10 cellular contexts compared by ENCODE assay signal in genomic region chr2:223469270-223470057, GRCh38.
DNase-seq lines count a peak whose midpoint lies in the region; ATAC-seq and TF ChIP-seq lines count a peak whose summit lies in the region.
"Had no signal": no experiment of that assay in that cellular context is flagged by ENCODE, and none has a peak within 500 bp of the region (broad histone marks: within the 10 kb centered on the region; RNA-seq: fewer than 3 reads in every experiment).

No MANE protein-coding gene starts in this region.

- no peak overlapping the region for H3K9ac ChIP-seq in MM.1S (ENCODE audit: low read length)

- H3K4me3 Mint-ChIP-seq in naive thymus-derived CD8-positive, alpha-beta T cell = no peak overlapping the region
- H3K4me3 Mint-ChIP-seq: nephron had no signal

- intact Hi-C loops in Right ventricle myocardium superior (cut with DNase I) = no loop called here

- no peaks in the 10 kb centered on the region for H3K36me3 ChIP-seq in MM.1S (replicated peaks; ENCODE audit: insufficient read depth, low read length)

- H3K27me3 Mint-ChIP-seq in naive thymus-derived CD8-positive, alpha-beta T cell = peaks cover 0 to 8% (median 3%) of the 10 kb centered on the region in 5 donors

- DNase-seq in EL = peak; percentile 97
- DNase-seq in Right ventricle myocardium superior = peak; percentile 63
- DNase-seq in retina = peak; percentile 33
- DNase-seq in MM.1S = no peak
- DNase-seq in NCI-H2196 (lab: John Stamatoyannopoulos, UW; ENCODE audit: unreplicated experiment) = no peak
- DNase-seq in D341Med (ENCODE audit: low spot score) = no peak
- no peak for DNase-seq in naive thymus-derived CD8-positive, alpha-beta T cell

- ATAC-seq in SK-N-SH treated with all-trans-retinoic acid at 6 μM for 48 hours (peak; percentile 41; the same call in 1 of the 3 replicates), Right ventricle myocardium superior (ENCODE audit: poor library complexity) (peak; percentile 73)
- ATAC-seq in naive thymus-derived CD8-positive, alpha-beta T cell = no peak
- ATAC-seq: HepG2 had no signal

- no peak overlapping the region for H3K4me3 ChIP-seq in MM.1S (ENCODE audit: low read length)

- H3K4me2 ChIP-seq in MM.1S (ENCODE audit: low read depth, low read length) = no peak overlapping the region

- H3K4me1 ChIP-seq in MM.1S (ENCODE audit: low read length) = no peaks in the 10 kb centered on the region

- H4K20me1 ChIP-seq in MM.1S (ENCODE audit: insufficient read depth, low read length) = no peaks in the 10 kb centered on the region

- H3F3A ChIP-seq in MM.1S (ENCODE audit: insufficient read depth, low read length) = no peaks in the 10 kb centered on the region

- POLR2A ChIA-PET in naive thymus-derived CD8-positive, alpha-beta T cell (lab: Charles Lee) = no interaction called here

- no peaks in the 10 kb centered on the region for H3K9me3 ChIP-seq in MM.1S (replicated peaks; ENCODE audit: insufficient read depth, low read length)

- H2AFZ ChIP-seq in MM.1S (ENCODE audit: low read length) = no peak overlapping the region

- no peaks in the 10 kb centered on the region for H3K27me3 ChIP-seq in MM.1S (replicated peaks; ENCODE audit: insufficient read depth, low read length)

- H3K27ac Mint-ChIP-seq in naive thymus-derived CD8-positive, alpha-beta T cell = no peak overlapping the region

- H3K9me2 ChIP-seq in MM.1S (replicated peaks; ENCODE audit: insufficient read depth, low read length) = no peaks in the 10 kb centered on the region

- no peak overlapping the region for H3K27ac ChIP-seq in MM.1S (ENCODE audit: low read length)

- H3K9me3 Mint-ChIP-seq in naive thymus-derived CD8-positive, alpha-beta T cell = peaks cover 0 to 9% (median 0%) of the 10 kb centered on the region in 9 donors

- no peaks in the 10 kb centered on the region for H3K79me2 ChIP-seq in MM.1S (ENCODE audit: low read length)

- no peak for TF ChIP-seq CTCF in MM.1S (IDR thresholded peaks at IDR 0.05; ENCODE audit: low read length)

- H3K36me3 Mint-ChIP-seq in naive thymus-derived CD8-positive, alpha-beta T cell = no peaks in the 10 kb centered on the region

- H3K4me1 Mint-ChIP-seq in naive thymus-derived CD8-positive, alpha-beta T cell = no peaks in the 10 kb centered on the region
- H3K4me1 Mint-ChIP-seq: nephron had no signal

TF ChIP-seq in SK-N-SH treated with all-trans-retinoic acid at 6 μM for 48 hours, 23 proteins besides CTCF, POLR2A, EP300 and RAD21:
- TF ChIP-seq CREB5 (CRISPR knock-in tag; IDR thresholded peaks at IDR 0.05; ENCODE audit: low read depth) = peak; percentile 27; the same call in 1 of the 2 replicates
- no peak for TF ChIP-seq RARB (CRISPR knock-in tag; IDR thresholded peaks at IDR 0.05)
- no peak for TF ChIP-seq PPARA (CRISPR knock-in tag; IDR thresholded peaks at IDR 0.05; ENCODE audit: borderline replicate concordance)
- no peak for TF ChIP-seq ZFP30 (CRISPR knock-in tag; IDR thresholded peaks at IDR 0.05)
- TF ChIP-seq ZNF70 (CRISPR knock-in tag; IDR thresholded peaks at IDR 0.05) = no peak
- TF ChIP-seq PATZ1 (CRISPR knock-in tag; IDR thresholded peaks at IDR 0.05; ENCODE audit: borderline replicate concordance) = no peak
- no peak for TF ChIP-seq SNAI2 (CRISPR knock-in tag; IDR thresholded peaks at IDR 0.05)

Comparison
In these comparisons a context has a peak if more than half of its experiments do, and no peak if none do; other contexts are left out.
1. DNase-seq: peak in EL (single experiment), Right ventricle myocardium superior (single experiment) and retina (single experiment); none in MM.1S (single experiment), NCI-H2196 (single experiment), D341Med (single experiment) and naive thymus-derived CD8-positive, alpha-beta T cell (0 of 10).
2. ATAC-seq: peak in SK-N-SH treated with all-trans-retinoic acid at 6 μM for 48 hours (single experiment) and Right ventricle myocardium superior (single experiment); none in naive thymus-derived CD8-positive, alpha-beta T cell (0 of 2).